In genomic region chr17:8226536-8227237, GRCh38 we compare ENCODE assay signal across 8 cellular contexts. TPM values are rescaled to one million over a fixed set of nuclear protein-coding genes. Genes with fewer than 3 reads are reported as not detected.
DNase-seq lines count a peak whose midpoint lies in the region; ATAC-seq and TF ChIP-seq lines count a peak whose summit lies in the region.

No MANE protein-coding gene starts in this region.

- H3K36me3 Mint-ChIP-seq in activated naive CD8-positive, alpha-beta T cell treated with anti-CD3 and anti-CD28 coated beads for 36 hours = peaks cover 36% of the 10 kb centered on the region

- H3K9me3 Mint-ChIP-seq in activated naive CD8-positive, alpha-beta T cell treated with anti-CD3 and anti-CD28 coated beads for 36 hours = peaks cover 8% of the 10 kb centered on the region

- WGBS in aorta, 2 donors = 13 to 19% methylated on average over 32 of the region's 32 CpGs

- H3K27ac ChIP-seq in aorta (ENCODE audit: low read depth in 1 of 2, low read length in 2 of 2) = no peak overlapping the region

- H3K27ac Mint-ChIP-seq in activated naive CD8-positive, alpha-beta T cell treated with anti-CD3 and anti-CD28 coated beads for 36 hours = peak overlapping the region; percentile 96

- H3K9me3 ChIP-seq in aorta (ENCODE audit: control insufficient read depth, low read length) = no peaks in the 10 kb centered on the region

- DNase-seq in DMS53 (lab: John Stamatoyannopoulos, UW) (peak; percentile 43), DMS53 treated with DMSO at 0.1 percent for 48 hours (lab: John Stamatoyannopoulos, UW; ENCODE audit: unreplicated experiment) (no peak), NOMO-1 (lab: John Stamatoyannopoulos, UW; ENCODE audit: unreplicated experiment in 2 of 2) (peak; percentile 59 to 69), Right ventricle myocardium inferior (ENCODE audit: missing footprints) (peak; percentile 76), omental fat pad (ENCODE audit: low spot score) (no peak), aorta (peak; percentile 81 to 85)
- peak; percentile 57 for DNase-seq in activated naive CD8-positive, alpha-beta T cell treated with anti-CD3 and anti-CD28 coated beads for 36 hours

- peaks cover 0 to 1% of the 10 kb centered on the region in 2 donors for H3K36me3 ChIP-seq in aorta (ENCODE audit: control insufficient read depth in 1 of 2, insufficient read depth in 2 of 2, low read length in 1 of 2)

- TF ChIP-seq CTCF in omental fat pad (IDR thresholded peaks at IDR 0.05) = no peak

- no peaks in the 10 kb centered on the region for H3K27me3 ChIP-seq in aorta (ENCODE audit: control insufficient read depth in 1 of 2, insufficient read depth in 2 of 2, low read length in 1 of 2)

- peak overlapping the region; percentile 74 for H3K4me3 Mint-ChIP-seq in activated naive CD8-positive, alpha-beta T cell treated with anti-CD3 and anti-CD28 coated beads for 36 hours

- ATAC-seq in Right ventricle myocardium inferior (peak; percentile 8), omental fat pad (ENCODE audit: low FRiP score) (peak; percentile 6), aorta (ENCODE audit: low FRiP score) (peak; percentile 36), GM18858 (IDR thresholded peaks at IDR 0.05; ENCODE audit: unreplicated experiment) (no peak)

- intact Hi-C loops in Right ventricle myocardium inferior (cut with DNase I) = no loop called here
- intact Hi-C loops in aorta (cut with DNase I) = no loop called here

- no peaks in the 10 kb centered on the region for H3K4me1 ChIP-seq in aorta (ENCODE audit: control insufficient read depth in 1 of 2, insufficient read depth in 2 of 2, low read length in 2 of 2)

- H3K4me1 Mint-ChIP-seq in activated naive CD8-positive, alpha-beta T cell treated with anti-CD3 and anti-CD28 coated beads for 36 hours = peaks cover 46% of the 10 kb centered on the region

- H3K27me3 Mint-ChIP-seq in activated naive CD8-positive, alpha-beta T cell treated with anti-CD3 and anti-CD28 coated beads for 36 hours = peaks cover 22% of the 10 kb centered on the region

- H3K4me3 ChIP-seq in aorta (ENCODE audit: low read length in 2 of 2) = no peak overlapping the region

RNA-seq across cellular contexts. Expression of gene AURKB, which starts 16.3 kb away (rescaled TPM):
- total RNA-seq in activated naive CD8-positive, alpha-beta T cell treated with anti-CD3 and anti-CD28 coated beads for 36 hours = 100 to 1,000 TPM; 177 to 181 TPM
- total RNA-seq in Right ventricle myocardium inferior (1.2 TPM), omental fat pad (1 to 10 TPM in 2 of 4 donors, under 1 TPM in 1, not detected in 1; 0.79 to 3.0 (median 2.0) TPM), aorta (1 to 10 TPM in 1 of 2 donors, under 1 TPM in 1; 0.81 to 3.1 TPM)
- not detected for polyA plus RNA-seq in aorta

RNA-seq across cellular contexts. Expression of gene CTC1, which starts 21.2 kb away (rescaled TPM):
- 10 to 100 TPM; 45.4 to 45.7 TPM for total RNA-seq in activated naive CD8-positive, alpha-beta T cell treated with anti-CD3 and anti-CD28 coated beads for 36 hours
- total RNA-seq in Right ventricle myocardium inferior (13.1 TPM), omental fat pad (10 to 100 TPM; 13.0 to 31.7 (median 18.9) TPM), aorta (10 to 100 TPM; 43.3 to 59.2 TPM)
- 10 to 100 TPM in 1 of 2 donors, 1 to 10 TPM in 1; 4.6 to 36.4 TPM for polyA plus RNA-seq in aorta

RNA-seq across cellular contexts. Expression of gene PFAS, which starts 22.4 kb away (rescaled TPM):
- 100 to 1,000 TPM; 187 to 192 TPM for total RNA-seq in activated naive CD8-positive, alpha-beta T cell treated with anti-CD3 and anti-CD28 coated beads for 36 hours
- total RNA-seq in Right ventricle myocardium inferior = 14.7 TPM
- 10 to 100 TPM; 12.9 to 27.7 (median 19.8) TPM for total RNA-seq in omental fat pad
- total RNA-seq in aorta = 10 to 100 TPM; 21.3 to 25.4 TPM
- polyA plus RNA-seq in aorta = 1 to 10 TPM; 1.4 to 8.3 TPM

RNA-seq across cellular contexts. Expression of gene BORCS6, which starts 36.7 kb away (rescaled TPM):
- total RNA-seq in activated naive CD8-positive, alpha-beta T cell treated with anti-CD3 and anti-CD28 coated beads for 36 hours = 1 to 10 TPM; 5.1 to 5.2 TPM
- total RNA-seq in Right ventricle myocardium inferior (9.2 TPM), omental fat pad (1 to 10 TPM; 4.7 to 9.9 (median 6.7) TPM), aorta (1 to 10 TPM; 5.2 to 8.0 TPM)
- 1 to 10 TPM; 6.4 to 9.4 TPM for polyA plus RNA-seq in aorta

RNA-seq across cellular contexts. Expression of gene TMEM107, which starts 50.5 kb away (rescaled TPM):
- 10 to 100 TPM; 26.0 to 26.3 TPM for total RNA-seq in activated naive CD8-positive, alpha-beta T cell treated with anti-CD3 and anti-CD28 coated beads for 36 hours
- 6.7 TPM for total RNA-seq in Right ventricle myocardium inferior
- 10 to 100 TPM; 10.9 to 78.4 (median 34.1) TPM for total RNA-seq in omental fat pad
- 10 to 100 TPM in 1 of 2 donors, 1 to 10 TPM in 1; 8.9 to 12.3 TPM for total RNA-seq in aorta
- polyA plus RNA-seq in aorta = 10 to 100 TPM in 1 of 2 donors, 1 to 10 TPM in 1; 9.9 to 20.9 TPM

Comparison
In these comparisons a context has a peak if more than half of its experiments do, and no peak if none do; other contexts are left out.
1. DNase-seq: peak in DMS53 (single experiment), NOMO-1 (2 of 2), activated naive CD8-positive, alpha-beta T cell treated with anti-CD3 and anti-CD28 coated beads for 36 hours (single experiment), Right ventricle myocardium inferior (single experiment) and aorta (2 of 2); none in DMS53 treated with DMSO at 0.1 percent for 48 hours (single experiment) and omental fat pad (single experiment).
2. RNA of gene AURKB, which starts 16.3 kb away (total RNA-seq): 177 to 181 TPM in activated naive CD8-positive, alpha-beta T cell treated with anti-CD3 and anti-CD28 coated beads for 36 hours; 0.81 to 3.1 TPM in aorta, 0.79 to 3.0 TPM in omental fat pad and 1.2 TPM in Right ventricle myocardium inferior (single experiment); every median in the first group is over 10 times any median in the second.
3. RNA of gene PFAS, which starts 22.4 kb away (total RNA-seq): 187 to 192 TPM in activated naive CD8-positive, alpha-beta T cell treated with anti-CD3 and anti-CD28 coated beads for 36 hours; 21.3 to 25.4 TPM in aorta, 12.9 to 27.7 TPM in omental fat pad and 14.7 TPM in Right ventricle myocardium inferior (single experiment); every median in the first group is over 4 times any median in the second.